In genomic region chr19:15463865-15464371, GRCh38 we compare ENCODE assay signal across 1 cellular context.
TF ChIP-seq lines count a peak whose summit lies in the region.

No MANE protein-coding gene starts in this region.

TF ChIP-seq in H1, 55 proteins besides CTCF, POLR2A, EP300 and RAD21:
- TF ChIP-seq CHD2 (IDR thresholded peaks at IDR 0.05; ENCODE audit: low read length) (no peak), KDM5A (IDR thresholded peaks at IDR 0.05; ENCODE audit: low read length) (no peak), KDM4A (IDR thresholded peaks at IDR 0.05; ENCODE audit: low read depth, low read length, severe bottlenecking) (no peak), CHD1 (IDR thresholded peaks at IDR 0.05; ENCODE audit: low read depth, low read length) (no peak), MAX (IDR thresholded peaks at IDR 0.05) (no peak), YY1 (IDR thresholded peaks at IDR 0.05; ENCODE audit: low read depth, low read length) (no peak), SAP30 (IDR thresholded peaks at IDR 0.05; ENCODE audit: insufficient read depth, insufficient replicate concordance, low read length) (no peak), SP4 (IDR thresholded peaks at IDR 0.05; ENCODE audit: low read length) (no peak)
